In the genomic region with DNA sequence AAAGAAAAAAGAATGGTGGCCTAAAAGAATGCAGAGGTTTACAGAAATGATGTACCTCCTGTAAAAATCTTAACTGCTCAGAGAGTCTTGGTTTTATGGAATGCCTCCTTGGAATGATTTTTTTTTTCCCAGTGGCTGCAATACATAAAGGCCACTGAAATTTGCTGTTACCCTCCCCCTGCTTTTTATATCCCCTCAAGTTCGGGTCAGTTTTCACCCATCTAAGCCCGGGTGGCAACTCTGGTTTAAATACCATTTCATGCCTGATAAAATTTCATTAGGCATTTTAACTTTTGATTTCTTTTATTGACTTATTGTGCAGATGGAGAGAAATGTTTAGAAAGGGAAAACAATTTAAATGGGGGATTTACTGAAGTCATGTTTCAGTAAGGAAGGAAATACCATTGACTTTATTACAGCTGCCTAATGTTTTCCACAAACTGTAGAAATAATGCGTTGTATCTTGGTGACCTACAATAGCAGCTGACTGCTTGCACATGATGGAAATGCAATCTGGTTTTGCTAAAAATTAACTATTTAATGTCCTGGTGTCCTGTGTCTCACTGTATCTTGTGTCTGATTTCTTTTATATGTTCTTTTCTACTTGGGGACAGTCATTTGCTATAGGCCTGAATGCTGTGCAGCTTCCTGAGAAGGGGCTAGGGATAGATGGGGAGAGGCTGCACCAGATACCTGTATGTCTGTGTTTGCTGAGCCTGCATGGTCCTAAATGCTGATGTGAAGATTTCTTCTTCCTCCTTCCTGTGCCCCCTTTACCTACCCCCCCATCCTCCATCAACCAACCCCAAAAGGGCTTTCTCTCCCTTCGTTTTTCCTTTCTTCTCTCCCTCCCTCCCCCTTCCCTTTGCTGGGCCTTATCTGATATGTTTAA, we compare ENCODE assay signal across 12 cellular contexts.
DNase-seq lines count a peak whose midpoint lies in the region; ATAC-seq and TF ChIP-seq lines count a peak whose summit lies in the region.
"Had no signal": no experiment of that assay in that cellular context is flagged by ENCODE, and none has a peak within 500 bp of the region (broad histone marks: within the 10 kb centered on the region; RNA-seq: fewer than 3 reads in every experiment).

No MANE protein-coding gene starts in this region.

- H2AFZ ChIP-seq in SK-N-SH (ENCODE audit: low read depth) = peak overlapping the region; percentile 54
- peak overlapping the region; percentile 84 for H2AFZ ChIP-seq in neuronal stem cell (ENCODE audit: low read length)

- WGBS in SK-N-SH (ENCODE audit: low lambda C conversion rate) = 53% methylated on average over 4 of the region's 4 CpGs
- WGBS in neuronal stem cell (ENCODE audit: extremely low coverage in 2 of 2, insufficient read length in 2 of 2, insufficient replicate concordance in 1 of 2), 2 donors = no CpG with 5 or more reads among the region's 4 CpGs
- WGBS in ovary, 3 donors = 42 to 52% (median 44%) methylated on average over 4 of the region's 4 CpGs

- no peaks in the 10 kb centered on the region for H3K79me1 ChIP-seq in neuronal stem cell (ENCODE audit: low read depth, low read length)

- H3K27ac ChIP-seq in SK-N-SH (ENCODE audit: low read depth in 2 of 2, low read length in 1 of 2) = peak overlapping the region; percentile 64 to 72
- no peak overlapping the region for H3K27ac ChIP-seq in neuronal stem cell (replicated peaks; ENCODE audit: low read length)
- H3K27ac ChIP-seq in ovary = no peak overlapping the region
- H3K27ac ChIP-seq: KMS-11, tibial artery had no signal

- H4K91ac ChIP-seq in neuronal stem cell (ENCODE audit: low read depth, low read length, poor library complexity) = no peak overlapping the region

- no peak overlapping the region for H2AK5ac ChIP-seq in neuronal stem cell (ENCODE audit: low read depth, low read length)

- H4K8ac ChIP-seq in neuronal stem cell (ENCODE audit: low read depth, low read length) = no peak overlapping the region

- no peak overlapping the region for H2BK120ac ChIP-seq in neuronal stem cell (ENCODE audit: low read depth, low read length)

- H2BK12ac ChIP-seq in neuronal stem cell (ENCODE audit: low read length) = no peak overlapping the region

- H2BK15ac ChIP-seq in neuronal stem cell (ENCODE audit: low read length) = no peak overlapping the region

- peak overlapping the region; percentile 33; the same call in 1 of the 2 replicates for H3K9ac ChIP-seq in SK-N-SH
- no peak overlapping the region for H3K9ac ChIP-seq in neuronal stem cell (ENCODE audit: low read depth, low read length, poor library complexity)
- H3K9ac ChIP-seq: KMS-11 had no signal

- H3K4me1 ChIP-seq in SK-N-SH (ENCODE audit: control insufficient read depth in 1 of 2, insufficient read depth in 2 of 2, low read depth in 1 of 2, low read length in 1 of 2) (peaks cover 14 to 33% of the 10 kb centered on the region in 2 experiments), neuronal stem cell (ENCODE audit: control insufficient read depth in 2 of 2, insufficient read depth in 1 of 2, low read depth in 1 of 2, low read length in 2 of 2) (peaks cover 3 to 24% of the 10 kb centered on the region in 2 donors), ovary (ENCODE audit: insufficient read depth) (no peaks in the 10 kb centered on the region)
- H3K4me1 ChIP-seq: tibial artery had no signal

- ATAC-seq in HG03196 (IDR thresholded peaks at IDR 0.05; ENCODE audit: unreplicated experiment) = no peak
- no peak for ATAC-seq in activated CD4-positive, CD25-positive, alpha-beta regulatory T cell treated with anti-CD3 and anti-CD28 coated beads, Interleukin-2, amount 50 U/mL, for 24 hours

- H4K20me1 ChIP-seq in SK-N-SH (ENCODE audit: insufficient read depth) = no peaks in the 10 kb centered on the region

- H3K9me3 ChIP-seq in SK-N-SH (no peaks in the 10 kb centered on the region), neuronal stem cell (replicated peaks in 1 of 2; ENCODE audit: control insufficient read depth in 2 of 2, insufficient read depth in 1 of 2, low read depth in 1 of 2, low read length in 2 of 2) (no peaks in the 10 kb centered on the region), ovary (no peaks in the 10 kb centered on the region)
- H3K9me3 ChIP-seq: tibial artery had no signal

- intact Hi-C loops in ovary (cut with DNase I) = no loop called here

- TF ChIP-seq EP300 in SK-N-SH (IDR thresholded peaks at IDR 0.05; ENCODE audit: borderline replicate concordance in 1 of 2, low read depth in 1 of 2, low read length in 1 of 2) (peak in 1 of 2 experiments; percentile 42; a peak in 1 of 4 replicates), ovary (IDR thresholded peaks at IDR 0.05) (no peak)

- TF ChIP-seq POLR2A in ovary (IDR thresholded peaks at IDR 0.05) = no peak

- TF ChIP-seq RAD21 in SK-N-SH (IDR thresholded peaks at IDR 0.05; ENCODE audit: low read length) = no peak

- H3K27me3 ChIP-seq in SK-N-SH (ENCODE audit: insufficient read depth) (no peaks in the 10 kb centered on the region), neuronal stem cell (ENCODE audit: control insufficient read depth in 3 of 3, insufficient read depth in 3 of 3, low read depth in 1 of 3, low read length in 3 of 3) (no peaks in the 10 kb centered on the region), ovary (no peaks in the 10 kb centered on the region)
- H3K27me3 ChIP-seq: tibial artery had no signal

- H3K79me2 ChIP-seq in SK-N-SH (ENCODE audit: insufficient read depth) = no peaks in the 10 kb centered on the region

- TF ChIP-seq CTCF in SK-N-SH (IDR thresholded peaks at IDR 0.05) = no peak
- no peak for TF ChIP-seq CTCF in fibroblast of mammary gland (conservative IDR thresholded peaks at IDR 0.05; ENCODE audit: control insufficient read depth, insufficient read depth, low read depth, low read length)
- TF ChIP-seq CTCF in ovary (IDR thresholded peaks at IDR 0.05) = no peak

- H3K14ac ChIP-seq in neuronal stem cell (ENCODE audit: low read length) = no peak overlapping the region

- H3K36me3 ChIP-seq in SK-N-SH (replicated peaks in 1 of 2; ENCODE audit: control insufficient read depth in 1 of 2, insufficient read depth in 2 of 2, low read length in 1 of 2) = no peaks in the 10 kb centered on the region
- no peaks in the 10 kb centered on the region for H3K36me3 ChIP-seq in neuronal stem cell (replicated peaks in 1 of 2; ENCODE audit: control insufficient read depth in 2 of 2, insufficient read depth in 2 of 2, low read length in 2 of 2)
- no peaks in the 10 kb centered on the region for H3K36me3 ChIP-seq in ovary
- H3K36me3 ChIP-seq: tibial artery had no signal

- H3K4me3 ChIP-seq in SK-N-SH (ENCODE audit: low read depth in 2 of 2, low read length in 1 of 2) (no peak overlapping the region), fibroblast of mammary gland (ENCODE audit: control insufficient read depth, low read depth, low read length) (no peak overlapping the region), neuronal stem cell (ENCODE audit: low read length in 2 of 2) (no peak overlapping the region), ovary (no peak overlapping the region)
- H3K4me3 ChIP-seq: tibial artery had no signal

- peaks cover 19% of the 10 kb centered on the region for H3F3A ChIP-seq in SK-N-SH (replicated peaks; ENCODE audit: insufficient read depth)

- no peak overlapping the region for H3K4ac ChIP-seq in neuronal stem cell (ENCODE audit: low read length)

- H3K4me2 ChIP-seq in SK-N-SH = 0 out of 2 replicates have a peak overlapping the region, but pooled peaks have one; percentile 14
- no peak overlapping the region for H3K4me2 ChIP-seq in neuronal stem cell (ENCODE audit: insufficient read depth, low read length, poor library complexity, severe bottlenecking)
- H3K4me2 ChIP-seq: KMS-11 had no signal

- H3K18ac ChIP-seq in neuronal stem cell (ENCODE audit: low read length) = no peak overlapping the region

- POLR2A ChIA-PET in SK-N-SH (lab: Yijun Ruan, JAX) = interaction anchor here (0.5 kb wide), 1 partner anchor 1176 kb away, joined by 3 read pairs; no protein-coding TSS in a partner anchor

- H3K9me2 ChIP-seq in SK-N-SH = no peaks in the 10 kb centered on the region

- peak; percentile 49 for DNase-seq in EL
- DNase-seq in SK-N-SH = no peak
- DNase-seq in fibroblast of mammary gland (ENCODE audit: low read depth) = peak; percentile 30
- DNase-seq in neuronal stem cell (ENCODE audit: low spot score) = no peak
- DNase-seq in activated gamma-delta T cell treated with Interleukin-2 at 50 U/mL for 16 hours = no peak
- no peak for DNase-seq in ovary
- DNase-seq: hypothalamus, SW 1271, tibial artery had no signal

- CTCF ChIA-PET in SK-N-SH (lab: Yijun Ruan, JAX) = interaction anchor here (1.1 kb wide), 1 partner anchor 41 kb away, joined by 3 read pairs; no protein-coding TSS in a partner anchor

- H3K23ac ChIP-seq in neuronal stem cell (ENCODE audit: low read depth, low read length, poor library complexity) = no peak overlapping the region

- no peak overlapping the region for H2BK5ac ChIP-seq in neuronal stem cell (ENCODE audit: low read length)

TF ChIP-seq in SK-N-SH, 30 proteins besides CTCF, POLR2A, EP300 and RAD21:
- TF ChIP-seq, protein P1, sequence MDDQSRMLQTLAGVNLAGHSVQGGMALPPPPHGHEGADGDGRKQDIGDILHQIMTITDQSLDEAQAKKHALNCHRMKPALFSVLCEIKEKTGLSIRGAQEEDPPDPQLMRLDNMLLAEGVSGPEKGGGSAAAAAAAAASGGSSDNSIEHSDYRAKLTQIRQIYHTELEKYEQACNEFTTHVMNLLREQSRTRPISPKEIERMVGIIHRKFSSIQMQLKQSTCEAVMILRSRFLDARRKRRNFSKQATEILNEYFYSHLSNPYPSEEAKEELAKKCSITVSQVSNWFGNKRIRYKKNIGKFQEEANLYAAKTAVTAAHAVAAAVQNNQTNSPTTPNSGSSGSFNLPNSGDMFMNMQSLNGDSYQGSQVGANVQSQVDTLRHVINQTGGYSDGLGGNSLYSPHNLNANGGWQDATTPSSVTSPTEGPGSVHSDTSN (IDR thresholded peaks at IDR 0.05) = peak; percentile 15; the same call in 1 of the 2 replicates
- TF ChIP-seq MXI1 (IDR thresholded peaks at IDR 0.05; ENCODE audit: low read depth, low read length) (0 out of 2 replicates have a peak, but pooled peaks have one; percentile 18), TCF12 (IDR thresholded peaks at IDR 0.05) (peak; percentile 16), RXRA (IDR thresholded peaks at IDR 0.05; ENCODE audit: borderline replicate concordance, low read depth) (0 out of 2 replicates have a peak, but pooled peaks have one; percentile 13), RFX5 (IDR thresholded peaks at IDR 0.05; ENCODE audit: low read length) (no peak)

Comparison
In these comparisons a context has a peak if more than half of its experiments do, and no peak if none do; other contexts are left out.
1. DNase-seq: peak in EL (single experiment) and fibroblast of mammary gland (single experiment); none in SK-N-SH (single experiment), neuronal stem cell (single experiment), activated gamma-delta T cell treated with Interleukin-2 at 50 U/mL for 16 hours (single experiment) and ovary (0 of 5).
2. H3K27ac ChIP-seq: peak in SK-N-SH (2 of 2); none in neuronal stem cell (single experiment) and ovary (0 of 2).